ENCODE assay signal across 7 cellular contexts in the genomic region with DNA sequence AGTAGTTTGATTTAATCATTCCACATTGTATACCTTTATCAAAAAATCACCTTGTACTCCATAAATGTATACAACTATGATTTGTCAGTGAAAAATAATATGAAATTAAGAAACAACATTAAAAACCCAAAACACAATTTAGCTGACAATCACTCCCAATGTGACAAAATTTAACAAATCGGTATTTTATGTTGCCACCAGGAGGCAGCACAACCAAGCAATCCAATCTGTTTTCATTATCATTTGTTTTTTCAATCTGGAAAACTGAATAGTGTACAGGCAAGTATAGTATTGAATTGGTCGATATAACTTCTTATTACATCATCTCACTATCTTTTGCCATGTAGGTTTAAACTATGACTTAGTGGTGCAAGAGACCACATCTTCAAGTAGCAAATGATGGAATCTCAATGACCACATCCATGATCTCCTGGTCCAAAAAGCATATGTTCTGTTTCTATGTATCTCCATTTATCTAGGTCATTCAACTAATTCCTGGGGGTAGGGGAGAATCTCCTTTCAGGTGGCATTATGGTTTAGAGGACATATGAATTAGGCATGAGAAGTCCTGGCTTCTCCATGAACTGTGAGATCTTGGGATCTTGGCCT.
DNase-seq lines count a peak whose midpoint lies in the region; ATAC-seq, FAIRE-seq and TF ChIP-seq lines count a peak whose summit lies in the region.

No MANE protein-coding gene starts in this region.

- H3K4me1 ChIP-seq in OCI-LY3 (ENCODE audit: low read length) (no peaks in the 10 kb centered on the region), esophagus muscularis mucosa (no peaks in the 10 kb centered on the region), small intestine (ENCODE audit: control insufficient read depth in 2 of 2, insufficient read depth in 1 of 2, low read depth in 1 of 2, low read length in 1 of 2) (no peaks in the 10 kb centered on the region)

- H3K9me3 ChIP-seq in OCI-LY3 (ENCODE audit: insufficient read depth, low read length) (no peaks in the 10 kb centered on the region), esophagus muscularis mucosa (no peaks in the 10 kb centered on the region), small intestine (ENCODE audit: control insufficient read depth, low read depth) (no peaks in the 10 kb centered on the region)

- DNase-seq in DMS53 treated with DMSO at 0.1 percent for 48 hours (lab: John Stamatoyannopoulos, UW; ENCODE audit: unreplicated experiment) (peak; percentile 7), esophagus muscularis mucosa (ENCODE audit: extremely low spot score) (no peak), small intestine (peak; percentile 30), NCI-H128 (lab: John Stamatoyannopoulos, UW; ENCODE audit: unreplicated experiment) (no peak), NCI-H524 treated with DMSO at 0.1 percent for 48 hours (lab: John Stamatoyannopoulos, UW) (no peak)

- no peak overlapping the region for H3K4me3 ChIP-seq in OCI-LY3 (ENCODE audit: low read length)
- H3K4me3 ChIP-seq in esophagus muscularis mucosa = no peak overlapping the region
- H3K4me3 ChIP-seq in small intestine (ENCODE audit: low read depth in 1 of 2, low read length in 2 of 2) = no peak overlapping the region

- no peaks in the 10 kb centered on the region for H3K27me3 ChIP-seq in OCI-LY3 (ENCODE audit: low read depth, low read length)
- no peaks in the 10 kb centered on the region for H3K27me3 ChIP-seq in esophagus muscularis mucosa
- no peaks in the 10 kb centered on the region for H3K27me3 ChIP-seq in small intestine (ENCODE audit: control insufficient read depth in 2 of 2, insufficient read depth in 2 of 2, low read length in 2 of 2)

- TF ChIP-seq POLR2A in esophagus muscularis mucosa (IDR thresholded peaks at IDR 0.05; ENCODE audit: low read depth) = no peak

- FAIRE-seq in small intestine (lab: Jason Lieb, UNC) = peak; percentile 47

- H3K4me2 ChIP-seq in OCI-LY3 (ENCODE audit: low read length) = no peak overlapping the region

- peak; percentile 91 for TF ChIP-seq CTCF in OCI-LY3 (IDR thresholded peaks at IDR 0.05; ENCODE audit: low read depth, low read length)
- peak in 2 of 3 experiments; percentile 35 to 51 for TF ChIP-seq CTCF in esophagus muscularis mucosa (IDR thresholded peaks at IDR 0.05)

- H4K20me1 ChIP-seq in OCI-LY3 (ENCODE audit: insufficient read depth, low read length) = no peaks in the 10 kb centered on the region

- WGBS in esophagus muscularis mucosa = 33% methylated on average over 2 of the region's 2 CpGs
- WGBS in small intestine, 3 donors = 5 to 24% (median 19%) methylated on average over 2 of the region's 2 CpGs

- H3K36me3 ChIP-seq in OCI-LY3 (replicated peaks; ENCODE audit: low read depth, low read length) = no peaks in the 10 kb centered on the region
- no peaks in the 10 kb centered on the region for H3K36me3 ChIP-seq in esophagus muscularis mucosa
- no peaks in the 10 kb centered on the region for H3K36me3 ChIP-seq in small intestine (ENCODE audit: control insufficient read depth in 2 of 2, insufficient read depth in 2 of 2, low read length in 2 of 2)

- no peaks in the 10 kb centered on the region for H3K79me2 ChIP-seq in OCI-LY3 (ENCODE audit: low read length)

- intact Hi-C loops in esophagus muscularis mucosa (cut with DNase I) = no loop called here

- no peak overlapping the region for H3K9ac ChIP-seq in OCI-LY3 (ENCODE audit: low read length)

- peak; percentile 56 for ATAC-seq in GM21390 (IDR thresholded peaks at IDR 0.05; ENCODE audit: unreplicated experiment)

- no peak overlapping the region for H2AFZ ChIP-seq in OCI-LY3 (ENCODE audit: low read depth, low read length)

- TF ChIP-seq EP300 in esophagus muscularis mucosa (IDR thresholded peaks at IDR 0.05) = no peak

- H3K27ac ChIP-seq in OCI-LY3 (ENCODE audit: low read length) = no peak overlapping the region
- no peak overlapping the region for H3K27ac ChIP-seq in esophagus muscularis mucosa (replicated peaks in 1 of 4)
- no peak overlapping the region for H3K27ac ChIP-seq in small intestine (ENCODE audit: low read depth in 1 of 2, low read length in 1 of 2)

Comparison
In these comparisons a context has a peak if more than half of its experiments do, and no peak if none do; other contexts are left out.
1. DNase-seq: peak in DMS53 treated with DMSO at 0.1 percent for 48 hours (single experiment) and small intestine (single experiment); none in esophagus muscularis mucosa (single experiment), NCI-H128 (single experiment) and NCI-H524 treated with DMSO at 0.1 percent for 48 hours (single experiment).